Comparison of ENCODE assay signal across 23 cellular contexts in genomic region chr18:41870817-41871216, GRCh38.
DNase-seq lines count a peak whose midpoint lies in the region; ATAC-seq and TF ChIP-seq lines count a peak whose summit lies in the region.
"Had no signal": no experiment of that assay in that cellular context is flagged by ENCODE, and none has a peak within 500 bp of the region (broad histone marks: within the 10 kb centered on the region; RNA-seq: fewer than 3 reads in every experiment).

No MANE protein-coding gene starts in this region.

- H3K4me1 ChIP-seq in breast epithelium: no peaks in the 10 kb centered on the region
- peaks cover 50% of the 10 kb centered on the region for H3K4me1 ChIP-seq in PC-3 (ENCODE audit: insufficient read depth, low read length)
- H3K4me1 ChIP-seq: esophagus muscularis mucosa, left ventricle myocardium inferior, tibial nerve had no signal

- H3K4me3 Mint-ChIP-seq in MCF 10A (ENCODE audit: unreplicated experiment): no peak overlapping the region
- H3K4me3 Mint-ChIP-seq in stimulated activated effector memory CD8-positive, alpha-beta T cell treated with anti-CD3 and anti-CD28 coated beads, Interleukin-12 subunit alpha, Interleukin-12 subunit beta, amount 100 ng/mL, for 72 hours: no peak overlapping the region
- H3K4me3 Mint-ChIP-seq in stimulated activated memory B cell treated with anti-CD40 and anti-IgM and Interleukin-4, amounts not matched to agents 10 μg/mL and 1 μg/mL and 100 μg/mL, for 72 hours: no peak overlapping the region
- H3K4me3 Mint-ChIP-seq: activated CD4-positive, alpha-beta memory T cell treated with anti-CD3 and anti-CD28 coated beads for 36 hours; activated naive CD4-positive, alpha-beta T cell treated with anti-CD3 and anti-CD28 coated beads for 36 hours; activated T-cell treated with anti-CD3 and anti-CD28 coated beads, Interleukin-2, amount 50 U/mL, for 24 hours; CD14-positive monocyte; GM23338; stimulated activated naive CD8-positive, alpha-beta T cell treated with anti-CD3 and anti-CD28 coated beads, Interleukin-15, Interleukin-2, amounts not matched to agents 100 ng/mL and 50 ng/mL, for 24 hours; WTC11 had no signal

- no peaks in the 10 kb centered on the region for H3K36me3 ChIP-seq in breast epithelium
- H3K36me3 ChIP-seq in PC-3 (ENCODE audit: low read depth, low read length): no peaks in the 10 kb centered on the region
- H3K36me3 ChIP-seq: esophagus muscularis mucosa, left ventricle myocardium inferior, tibial nerve had no signal

- TF ChIP-seq CTCF in MCF 10A (IDR thresholded peaks at IDR 0.05; ENCODE audit: unreplicated experiment): no peak
- no peak for TF ChIP-seq CTCF in breast epithelium (IDR thresholded peaks at IDR 0.05)
- no peak for TF ChIP-seq CTCF in PC-3 (conservative IDR thresholded peaks at IDR 0.05; ENCODE audit: low read depth, low read length)

- POLR2A ChIA-PET in MCF 10A (lab: Yijun Ruan, JAX) (interaction anchor here (1.0 to 1.5 kb wide), 2 partner anchors 10 to 17 kb away, joined by 3 read pairs; no protein-coding TSS in a partner anchor), PC-3 (lab: Charles Lee; ENCODE audit: unreplicated experiment) (interaction anchor here (0.6 kb wide), 1 partner anchor 109 kb away, joined by 4 read pairs; no protein-coding TSS in a partner anchor)

- H3K36me3 Mint-ChIP-seq in MCF 10A (ENCODE audit: insufficient read depth, unreplicated experiment): no peaks in the 10 kb centered on the region
- no peaks in the 10 kb centered on the region for H3K36me3 Mint-ChIP-seq in stimulated activated effector memory CD8-positive, alpha-beta T cell treated with anti-CD3 and anti-CD28 coated beads, Interleukin-12 subunit alpha, Interleukin-12 subunit beta, amount 100 ng/mL, for 72 hours
- no peaks in the 10 kb centered on the region for H3K36me3 Mint-ChIP-seq in stimulated activated memory B cell treated with anti-CD40 and anti-IgM and Interleukin-4, amounts not matched to agents 10 μg/mL and 1 μg/mL and 100 μg/mL, for 72 hours
- H3K36me3 Mint-ChIP-seq: activated CD4-positive, alpha-beta memory T cell treated with anti-CD3 and anti-CD28 coated beads for 36 hours; CD14-positive monocyte; WTC11 had no signal

- ATAC-seq in PC-3: peak; percentile 74
- ATAC-seq in stimulated activated effector memory CD8-positive, alpha-beta T cell treated with anti-CD3 and anti-CD28 coated beads, Interleukin-12 subunit alpha, Interleukin-12 subunit beta, amount 100 ng/mL, for 72 hours: peak; percentile 57
- no peak for ATAC-seq in stimulated activated memory B cell treated with anti-CD40 and anti-IgM and Interleukin-4, amounts not matched to agents 10 μg/mL and 1 μg/mL and 100 μg/mL, for 72 hours
- no peak for ATAC-seq in GM18505 (IDR thresholded peaks at IDR 0.05; ENCODE audit: unreplicated experiment)
- ATAC-seq: GM23338, mucosa of descending colon, WTC11 had no signal

- H3K4me2 ChIP-seq in PC-3 (ENCODE audit: low read length): peak overlapping the region; percentile 66
- H3K4me2 ChIP-seq: GM23338 had no signal

- CTCF ChIA-PET in MCF 10A (lab: Yijun Ruan, JAX) (interaction anchor here (0.6 kb wide), 2 partner anchors 28 to 39 kb away, joined by 3 read pairs; no protein-coding TSS in a partner anchor), PC-3 (lab: Charles Lee) (no interaction called here)

- H3K4me3 ChIP-seq in breast epithelium (no peak overlapping the region), PC-3 (ENCODE audit: low read length) (no peak overlapping the region)
- H3K4me3 ChIP-seq: esophagus muscularis mucosa, GM23338, left ventricle myocardium inferior, mucosa of descending colon, tibial nerve had no signal

- H3K27me3 Mint-ChIP-seq in MCF 10A (ENCODE audit: insufficient read depth, unreplicated experiment): no peaks in the 10 kb centered on the region
- no peaks in the 10 kb centered on the region for H3K27me3 Mint-ChIP-seq in stimulated activated memory B cell treated with anti-CD40 and anti-IgM and Interleukin-4, amounts not matched to agents 10 μg/mL and 1 μg/mL and 100 μg/mL, for 72 hours

- H3K27ac Mint-ChIP-seq in MCF 10A (ENCODE audit: low read depth, unreplicated experiment): peak overlapping the region; percentile 21
- H3K27ac Mint-ChIP-seq in stimulated activated effector memory CD8-positive, alpha-beta T cell treated with anti-CD3 and anti-CD28 coated beads, Interleukin-12 subunit alpha, Interleukin-12 subunit beta, amount 100 ng/mL, for 72 hours: no peak overlapping the region
- H3K27ac Mint-ChIP-seq in stimulated activated memory B cell treated with anti-CD40 and anti-IgM and Interleukin-4, amounts not matched to agents 10 μg/mL and 1 μg/mL and 100 μg/mL, for 72 hours: no peak overlapping the region
- H3K27ac Mint-ChIP-seq: activated CD4-positive, alpha-beta memory T cell treated with anti-CD3 and anti-CD28 coated beads for 36 hours; activated naive CD4-positive, alpha-beta T cell treated with anti-CD3 and anti-CD28 coated beads for 36 hours; activated T-cell treated with anti-CD3 and anti-CD28 coated beads, Interleukin-2, amount 50 U/mL, for 24 hours; CD14-positive monocyte; GM23338; stimulated activated naive CD8-positive, alpha-beta T cell treated with anti-CD3 and anti-CD28 coated beads, Interleukin-15, Interleukin-2, amounts not matched to agents 100 ng/mL and 50 ng/mL, for 24 hours; WTC11 had no signal

- H4K20me1 ChIP-seq in PC-3 (ENCODE audit: low read length): no peaks in the 10 kb centered on the region

- intact Hi-C loops in MCF 10A (cut with micrococcal nuclease): no loop called here
- intact Hi-C loops in breast epithelium (cut with DNase I; ENCODE audit: low total_unique reads): no loop called here
- intact Hi-C loops in PC-3 (cut with micrococcal nuclease): no loop called here

- H2AFZ ChIP-seq in PC-3 (ENCODE audit: low read length): no peak overlapping the region
- H2AFZ ChIP-seq: GM23338 had no signal

- BruUV-seq in MCF 10A (replicated peaks; lab: Mats Ljungman, UMichigan): no TSS peak
- BruUV-seq in PC-3 (replicated peaks; lab: Mats Ljungman, UMichigan): no TSS peak

- DNase-seq in MCF 10A (ENCODE audit: unreplicated experiment) (peak; percentile 59), breast epithelium (ENCODE audit: low spot score in 2 of 2) (no peak), PC-3 (peak; percentile 67), epithelial cell of prostate (ENCODE audit: low read depth, low spot score) (no peak), foreskin melanocyte (no peak)
- no peak for DNase-seq in stimulated activated effector memory CD8-positive, alpha-beta T cell treated with anti-CD3 and anti-CD28 coated beads, Interleukin-12 subunit alpha, Interleukin-12 subunit beta, amount 100 ng/mL, for 72 hours (ENCODE audit: low spot score in 2 of 2)
- DNase-seq: activated CD4-positive, alpha-beta memory T cell treated with anti-CD3 and anti-CD28 coated beads for 36 hours; activated naive CD4-positive, alpha-beta T cell treated with anti-CD3 and anti-CD28 coated beads for 36 hours; activated T-cell treated with anti-CD3 and anti-CD28 coated beads, Interleukin-2, amount 50 U/mL, for 24 hours; anterior cingulate cortex; left ventricle myocardium inferior; mucosa of descending colon; NCI-H146; NCI-H2227 treated with DMSO at 0.1 percent for 48 hours; T-helper 9 cell had no signal

- H3K79me2 ChIP-seq in PC-3 (ENCODE audit: low read length): no peaks in the 10 kb centered on the region

- H3F3A ChIP-seq in PC-3 (ENCODE audit: low read length, unreplicated experiment): no peaks in the 10 kb centered on the region

- H3K4me1 Mint-ChIP-seq in MCF 10A (ENCODE audit: insufficient read depth, unreplicated experiment): peaks cover 26% of the 10 kb centered on the region
- peaks cover 6% of the 10 kb centered on the region for H3K4me1 Mint-ChIP-seq in stimulated activated effector memory CD8-positive, alpha-beta T cell treated with anti-CD3 and anti-CD28 coated beads, Interleukin-12 subunit alpha, Interleukin-12 subunit beta, amount 100 ng/mL, for 72 hours
- no peaks in the 10 kb centered on the region for H3K4me1 Mint-ChIP-seq in stimulated activated memory B cell treated with anti-CD40 and anti-IgM and Interleukin-4, amounts not matched to agents 10 μg/mL and 1 μg/mL and 100 μg/mL, for 72 hours
- H3K4me1 Mint-ChIP-seq: CD14-positive monocyte had no signal

- no peaks in the 10 kb centered on the region for H3K9me2 ChIP-seq in PC-3 (replicated peaks; ENCODE audit: low read length)

- H3K27me3 ChIP-seq in breast epithelium (no peaks in the 10 kb centered on the region), PC-3 (ENCODE audit: low read length) (no peaks in the 10 kb centered on the region)
- H3K27me3 ChIP-seq: esophagus muscularis mucosa, tibial nerve had no signal

- no peak overlapping the region; the same call in 1 of the 2 replicates for H3K9ac ChIP-seq in PC-3 (ENCODE audit: low read length)

- H3K9me3 ChIP-seq in breast epithelium (no peaks in the 10 kb centered on the region), PC-3 (ENCODE audit: low read length) (no peaks in the 10 kb centered on the region)
- H3K9me3 ChIP-seq: esophagus muscularis mucosa, left ventricle myocardium inferior, mucosa of descending colon, tibial nerve had no signal

- H3K9me3 Mint-ChIP-seq in MCF 10A (ENCODE audit: unreplicated experiment): no peaks in the 10 kb centered on the region
- H3K9me3 Mint-ChIP-seq in stimulated activated effector memory CD8-positive, alpha-beta T cell treated with anti-CD3 and anti-CD28 coated beads, Interleukin-12 subunit alpha, Interleukin-12 subunit beta, amount 100 ng/mL, for 72 hours: no peaks in the 10 kb centered on the region
- no peaks in the 10 kb centered on the region for H3K9me3 Mint-ChIP-seq in stimulated activated memory B cell treated with anti-CD40 and anti-IgM and Interleukin-4, amounts not matched to agents 10 μg/mL and 1 μg/mL and 100 μg/mL, for 72 hours
- H3K9me3 Mint-ChIP-seq: activated CD4-positive, alpha-beta memory T cell treated with anti-CD3 and anti-CD28 coated beads for 36 hours; activated naive CD4-positive, alpha-beta T cell treated with anti-CD3 and anti-CD28 coated beads for 36 hours; activated T-cell treated with anti-CD3 and anti-CD28 coated beads, Interleukin-2, amount 50 U/mL, for 24 hours; GM23338; stimulated activated naive CD8-positive, alpha-beta T cell treated with anti-CD3 and anti-CD28 coated beads, Interleukin-15, Interleukin-2, amounts not matched to agents 100 ng/mL and 50 ng/mL, for 24 hours had no signal

- H3K27ac ChIP-seq in breast epithelium (no peak overlapping the region), PC-3 (ENCODE audit: low read length) (peak overlapping the region; percentile 79), epithelial cell of prostate (peak overlapping the region; percentile 87)
- H3K27ac ChIP-seq: esophagus muscularis mucosa, left ventricle myocardium inferior, tibial nerve had no signal

- TF ChIP-seq POLR2A in breast epithelium (IDR thresholded peaks at IDR 0.05): no peak
- TF ChIP-seq POLR2A in GM18505 (IDR thresholded peaks at IDR 0.05; ENCODE audit: borderline replicate concordance, extremely low read depth, insufficient read depth, insufficient read length): no peak

Comparison
In these comparisons a context has a peak if more than half of its experiments do, and no peak if none do; other contexts are left out.
1. DNase-seq: peak in MCF 10A (single experiment) and PC-3 (single experiment); none in breast epithelium (0 of 2), epithelial cell of prostate (single experiment), stimulated activated effector memory CD8-positive, alpha-beta T cell treated with anti-CD3 and anti-CD28 coated beads, Interleukin-12 subunit alpha, Interleukin-12 subunit beta, amount 100 ng/mL, for 72 hours (0 of 2) and foreskin melanocyte (single experiment).
2. H3K27ac ChIP-seq: peak in PC-3 (single experiment) and epithelial cell of prostate (single experiment); none in breast epithelium (0 of 2).
3. ATAC-seq: peak in PC-3 (single experiment) and stimulated activated effector memory CD8-positive, alpha-beta T cell treated with anti-CD3 and anti-CD28 coated beads, Interleukin-12 subunit alpha, Interleukin-12 subunit beta, amount 100 ng/mL, for 72 hours (single experiment); none in stimulated activated memory B cell treated with anti-CD40 and anti-IgM and Interleukin-4, amounts not matched to agents 10 μg/mL and 1 μg/mL and 100 μg/mL, for 72 hours (single experiment) and GM18505 (single experiment).